ENCODE assay signal across 11 cellular contexts in genomic region chrX:135099493-135099783, GRCh38. TPM values are rescaled to one million over a fixed set of nuclear protein-coding genes. Genes with fewer than 3 reads are reported as not detected.
DNase-seq lines count a peak whose midpoint lies in the region; ATAC-seq and TF ChIP-seq lines count a peak whose summit lies in the region.
"Had no signal": no experiment of that assay in that cellular context is flagged by ENCODE, and none has a peak within 500 bp of the region (broad histone marks: within the 10 kb centered on the region; RNA-seq: fewer than 3 reads in every experiment).

No MANE protein-coding gene starts in this region.

- no peak overlapping the region for H3K27ac Mint-ChIP-seq in activated B cell treated with CpG ODN at 0.5 μM for 24 hours
- H3K27ac Mint-ChIP-seq in stimulated activated naive CD8-positive, alpha-beta T cell treated with anti-CD3 and anti-CD28 coated beads, Interleukin-15, amount 100 ng/mL, for 72 hours = no peak overlapping the region

- H3K4me1 ChIP-seq in heart left ventricle = peaks cover 0 to 12% (median 0%) of the 10 kb centered on the region in 12 donors
- H3K4me1 ChIP-seq in right atrium auricular region = no peaks in the 10 kb centered on the region
- H3K4me1 ChIP-seq: BE2C, prostate gland had no signal

- TF ChIP-seq CTCF in heart left ventricle (IDR thresholded peaks at IDR 0.05) (no peak), right atrium auricular region (IDR thresholded peaks at IDR 0.05) (no peak), activated B cell treated with CpG ODN at 0.5 μM for 24 hours (IDR thresholded peaks at IDR 0.05) (no peak), fibroblast of pulmonary artery (IDR thresholded peaks at IDR 0.05; ENCODE audit: low read length, missing control alignments) (no peak)

- POLR2A ChIA-PET in activated B cell treated with CpG ODN at 0.5 μM for 24 hours (lab: Charles Lee) = no interaction called here

- H3K9me3 ChIP-seq in heart left ventricle (no peaks in the 10 kb centered on the region), right atrium auricular region (no peaks in the 10 kb centered on the region)
- H3K9me3 ChIP-seq: BE2C, prostate gland had no signal

- no peak overlapping the region for H3K27ac ChIP-seq in heart left ventricle
- H3K27ac ChIP-seq in right atrium auricular region = no peak overlapping the region
- H3K27ac ChIP-seq: prostate gland had no signal

- H3K4me3 ChIP-seq in heart left ventricle = peak overlapping the region in 8 of 12 donors; percentile 47 to 79 (median 59)
- no peak overlapping the region for H3K4me3 ChIP-seq in right atrium auricular region
- peak overlapping the region; percentile 54 for H3K4me3 ChIP-seq in fibroblast of pulmonary artery (replicated peaks; ENCODE audit: low read depth, low read length)

- intact Hi-C loops in heart left ventricle (cut with DNase I) = no loop called here
- intact Hi-C loops in activated B cell treated with CpG ODN at 0.5 μM for 24 hours (cut with micrococcal nuclease) = no loop called here

- H3K4me1 Mint-ChIP-seq in activated B cell treated with CpG ODN at 0.5 μM for 24 hours = peaks cover 6% of the 10 kb centered on the region
- peaks cover 22% of the 10 kb centered on the region for H3K4me1 Mint-ChIP-seq in stimulated activated naive CD8-positive, alpha-beta T cell treated with anti-CD3 and anti-CD28 coated beads, Interleukin-15, amount 100 ng/mL, for 72 hours

- H3K27me3 ChIP-seq in heart left ventricle (peaks cover 0 to 26% (median 0%) of the 10 kb centered on the region in 9 donors), right atrium auricular region (no peaks in the 10 kb centered on the region)

- ATAC-seq in heart left ventricle (no peak), activated B cell treated with CpG ODN at 0.5 μM for 24 hours (ENCODE audit: low read depth) (no peak), GM19463 (IDR thresholded peaks at IDR 0.05; ENCODE audit: unreplicated experiment) (no peak)
- ATAC-seq in stimulated activated naive CD8-positive, alpha-beta T cell treated with anti-CD3 and anti-CD28 coated beads, Interleukin-15, amount 100 ng/mL, for 72 hours = no peak

- 60 to 72% (median 64%) methylated on average over 10 of the region's 10 CpGs for WGBS in heart left ventricle, 4 donors

- H3K27me3 Mint-ChIP-seq in activated B cell treated with CpG ODN at 0.5 μM for 24 hours = peaks cover 10% of the 10 kb centered on the region
- H3K27me3 Mint-ChIP-seq in stimulated activated naive CD8-positive, alpha-beta T cell treated with anti-CD3 and anti-CD28 coated beads, Interleukin-15, amount 100 ng/mL, for 72 hours = peaks cover 47% of the 10 kb centered on the region

- H3K36me3 ChIP-seq in heart left ventricle (no peaks in the 10 kb centered on the region), right atrium auricular region (no peaks in the 10 kb centered on the region)
- H3K36me3 ChIP-seq: BE2C, prostate gland had no signal

- CTCF ChIA-PET in activated B cell treated with CpG ODN at 0.5 μM for 24 hours (lab: Charles Lee) = no interaction called here

- TF ChIP-seq POLR2A in heart left ventricle (IDR thresholded peaks at IDR 0.05) = no peak

- no peaks in the 10 kb centered on the region for H3K36me3 Mint-ChIP-seq in activated B cell treated with CpG ODN at 0.5 μM for 24 hours (ENCODE audit: low read depth)

- H3K9me3 Mint-ChIP-seq in activated B cell treated with CpG ODN at 0.5 μM for 24 hours = no peaks in the 10 kb centered on the region
- H3K9me3 Mint-ChIP-seq in stimulated activated naive CD8-positive, alpha-beta T cell treated with anti-CD3 and anti-CD28 coated beads, Interleukin-15, amount 100 ng/mL, for 72 hours = no peaks in the 10 kb centered on the region

- H3K4me3 Mint-ChIP-seq in activated B cell treated with CpG ODN at 0.5 μM for 24 hours = peak overlapping the region; percentile 77
- H3K4me3 Mint-ChIP-seq in stimulated activated naive CD8-positive, alpha-beta T cell treated with anti-CD3 and anti-CD28 coated beads, Interleukin-15, amount 100 ng/mL, for 72 hours = peak overlapping the region; percentile 66 to 69

- DNase-seq in heart left ventricle = no peak
- DNase-seq in right atrium auricular region (ENCODE audit: low spot score) = no peak
- no peak for DNase-seq in activated B cell treated with CpG ODN at 0.5 μM for 24 hours
- DNase-seq in fibroblast of pulmonary artery (ENCODE audit: low read depth) = no peak
- DNase-seq in stimulated activated naive CD8-positive, alpha-beta T cell treated with anti-CD3 and anti-CD28 coated beads, Interleukin-15, amount 100 ng/mL, for 72 hours = no peak
- no peak for DNase-seq in pons (ENCODE audit: low spot score)
- DNase-seq in germinal center (ENCODE audit: low spot score) = no peak

RNA-seq across cellular contexts. Expression of gene SMIM10L2B, which starts 0.9 kb away (rescaled TPM):
- 1 to 10 TPM; 2.2 to 5.7 (median 3.6) TPM for total RNA-seq in heart left ventricle
- 1 to 10 TPM; 1.5 to 5.3 TPM for polyA plus RNA-seq in heart left ventricle
- total RNA-seq in right atrium auricular region = 10 to 100 TPM in 1 of 2 donors, 1 to 10 TPM in 1; 8.3 to 17.7 TPM
- total RNA-seq in activated B cell treated with CpG ODN at 0.5 μM for 24 hours = 0.17 and 0.31 TPM in 2 replicates

RNA-seq across cellular contexts. Expression of gene ETDB, which starts 20.9 kb away (rescaled TPM):
- total RNA-seq in heart left ventricle = not detected
- polyA plus RNA-seq in heart left ventricle = not detected
- not detected for total RNA-seq in right atrium auricular region
- total RNA-seq in activated B cell treated with CpG ODN at 0.5 μM for 24 hours = not detected in 2 replicates
- total RNA-seq: left lobe of liver, prostate gland had no signal

RNA-seq across cellular contexts. Expression of gene RTL8A, which starts 47.5 kb away (rescaled TPM):
- total RNA-seq in heart left ventricle (10 to 100 TPM; 28.2 to 37.2 (median 34.2) TPM), right atrium auricular region (10 to 100 TPM; 27.5 to 40.3 TPM), activated B cell treated with CpG ODN at 0.5 μM for 24 hours (7.1 and 7.9 TPM in 2 replicates)
- polyA plus RNA-seq in heart left ventricle = 10 to 100 TPM; 76.3 to 85.9 TPM

Comparison
In these comparisons a context has a peak if more than half of its experiments do, and no peak if none do; other contexts are left out.
1. H3K4me3 ChIP-seq: peak in heart left ventricle (8 of 12) and fibroblast of pulmonary artery (single experiment); none in right atrium auricular region (0 of 2).